ENCODE assay signal across 1 cellular context in the genomic region with DNA sequence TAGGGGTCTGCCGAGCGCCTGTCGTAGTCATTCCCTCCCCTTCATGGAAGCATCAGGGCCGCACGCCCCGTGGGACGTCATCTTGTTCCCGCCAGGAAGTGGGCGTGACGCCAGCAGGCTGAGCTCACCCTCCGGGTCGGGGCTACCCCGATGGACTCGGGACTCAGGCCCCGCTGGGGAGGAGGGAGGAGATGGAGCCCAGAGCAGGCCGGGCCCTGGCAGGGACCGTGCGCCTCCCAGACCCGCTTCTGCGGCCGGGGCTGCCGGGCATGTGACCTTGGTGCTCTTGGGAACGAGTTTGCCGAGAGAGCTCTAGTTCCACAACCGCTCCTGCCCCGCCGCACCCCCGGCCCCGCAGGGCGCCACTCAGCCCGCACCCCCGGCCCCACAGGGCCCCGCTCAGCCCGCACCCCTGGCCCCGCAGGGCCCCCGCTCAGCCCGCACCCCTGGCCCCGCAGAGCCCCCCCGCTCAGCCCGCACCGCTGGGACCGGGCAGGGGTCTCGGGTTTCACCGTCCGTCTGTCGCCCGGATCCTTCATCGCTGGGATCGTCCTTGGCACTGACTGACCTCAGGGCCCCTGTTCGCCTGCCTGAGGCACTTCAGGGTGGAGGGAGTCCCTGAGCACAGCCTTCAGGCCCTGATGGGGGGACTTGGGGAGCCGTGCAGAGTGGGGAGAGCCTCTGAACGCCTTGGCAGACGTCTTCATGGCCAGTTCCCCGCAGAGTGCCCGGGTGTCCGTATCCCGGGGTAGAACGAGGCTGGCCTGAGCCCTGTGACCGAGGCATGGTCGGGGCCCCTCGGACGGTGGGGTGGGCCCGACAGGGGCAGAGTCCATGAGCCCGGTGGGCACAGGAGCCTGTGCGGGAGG.
TF ChIP-seq lines count a peak whose summit lies in the region.

No MANE protein-coding gene starts in this region.

TF ChIP-seq in HEK293, 187 proteins besides CTCF, POLR2A, EP300 and RAD21 (continued from another document):
- no peak for TF ChIP-seq KLF1 (tag by site-specific recombination; IDR thresholded peaks at IDR 0.05)
- TF ChIP-seq ZNF621 (tag by site-specific recombination; IDR thresholded peaks at IDR 0.05): no peak
- TF ChIP-seq ZNF391 (tag by site-specific recombination; IDR thresholded peaks at IDR 0.05; ENCODE audit: borderline replicate concordance, low read depth): no peak
- peak; percentile 33; the same call in 1 of the 2 replicates for TF ChIP-seq ZIC2 (tag by site-specific recombination; IDR thresholded peaks at IDR 0.05)
- TF ChIP-seq ZNF624 (tag by site-specific recombination; IDR thresholded peaks at IDR 0.05): no peak
- TF ChIP-seq ZNF701 (tag by site-specific recombination; IDR thresholded peaks at IDR 0.05): no peak
- no peak for TF ChIP-seq ZNF555 (tag by site-specific recombination; conservative IDR thresholded peaks at IDR 0.05)
- TF ChIP-seq ZNF292 (tag by site-specific recombination; IDR thresholded peaks at IDR 0.05; ENCODE audit: borderline replicate concordance, low read depth): no peak
- no peak for TF ChIP-seq ZNF776 (tag by site-specific recombination; IDR thresholded peaks at IDR 0.05; ENCODE audit: borderline replicate concordance)
- TF ChIP-seq ZNF19 (tag by site-specific recombination; IDR thresholded peaks at IDR 0.05; ENCODE audit: low read depth): no peak
- TF ChIP-seq GLIS1 (tag by site-specific recombination; IDR thresholded peaks at IDR 0.05): no peak
- no peak for TF ChIP-seq ZNF426 (tag by site-specific recombination; IDR thresholded peaks at IDR 0.05)
- 0 out of 2 replicates have a peak, but pooled peaks have one; percentile 13 for TF ChIP-seq EGR2 (tag by site-specific recombination; IDR thresholded peaks at IDR 0.05; ENCODE audit: low read depth)
- TF ChIP-seq, protein P1, sequence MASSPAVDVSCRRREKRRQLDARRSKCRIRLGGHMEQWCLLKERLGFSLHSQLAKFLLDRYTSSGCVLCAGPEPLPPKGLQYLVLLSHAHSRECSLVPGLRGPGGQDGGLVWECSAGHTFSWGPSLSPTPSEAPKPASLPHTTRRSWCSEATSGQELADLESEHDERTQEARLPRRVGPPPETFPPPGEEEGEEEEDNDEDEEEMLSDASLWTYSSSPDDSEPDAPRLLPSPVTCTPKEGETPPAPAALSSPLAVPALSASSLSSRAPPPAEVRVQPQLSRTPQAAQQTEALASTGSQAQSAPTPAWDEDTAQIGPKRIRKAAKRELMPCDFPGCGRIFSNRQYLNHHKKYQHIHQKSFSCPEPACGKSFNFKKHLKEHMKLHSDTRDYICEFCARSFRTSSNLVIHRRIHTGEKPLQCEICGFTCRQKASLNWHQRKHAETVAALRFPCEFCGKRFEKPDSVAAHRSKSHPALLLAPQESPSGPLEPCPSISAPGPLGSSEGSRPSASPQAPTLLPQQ (tag by site-specific recombination; IDR thresholded peaks at IDR 0.05): no peak
- TF ChIP-seq, protein P2, sequence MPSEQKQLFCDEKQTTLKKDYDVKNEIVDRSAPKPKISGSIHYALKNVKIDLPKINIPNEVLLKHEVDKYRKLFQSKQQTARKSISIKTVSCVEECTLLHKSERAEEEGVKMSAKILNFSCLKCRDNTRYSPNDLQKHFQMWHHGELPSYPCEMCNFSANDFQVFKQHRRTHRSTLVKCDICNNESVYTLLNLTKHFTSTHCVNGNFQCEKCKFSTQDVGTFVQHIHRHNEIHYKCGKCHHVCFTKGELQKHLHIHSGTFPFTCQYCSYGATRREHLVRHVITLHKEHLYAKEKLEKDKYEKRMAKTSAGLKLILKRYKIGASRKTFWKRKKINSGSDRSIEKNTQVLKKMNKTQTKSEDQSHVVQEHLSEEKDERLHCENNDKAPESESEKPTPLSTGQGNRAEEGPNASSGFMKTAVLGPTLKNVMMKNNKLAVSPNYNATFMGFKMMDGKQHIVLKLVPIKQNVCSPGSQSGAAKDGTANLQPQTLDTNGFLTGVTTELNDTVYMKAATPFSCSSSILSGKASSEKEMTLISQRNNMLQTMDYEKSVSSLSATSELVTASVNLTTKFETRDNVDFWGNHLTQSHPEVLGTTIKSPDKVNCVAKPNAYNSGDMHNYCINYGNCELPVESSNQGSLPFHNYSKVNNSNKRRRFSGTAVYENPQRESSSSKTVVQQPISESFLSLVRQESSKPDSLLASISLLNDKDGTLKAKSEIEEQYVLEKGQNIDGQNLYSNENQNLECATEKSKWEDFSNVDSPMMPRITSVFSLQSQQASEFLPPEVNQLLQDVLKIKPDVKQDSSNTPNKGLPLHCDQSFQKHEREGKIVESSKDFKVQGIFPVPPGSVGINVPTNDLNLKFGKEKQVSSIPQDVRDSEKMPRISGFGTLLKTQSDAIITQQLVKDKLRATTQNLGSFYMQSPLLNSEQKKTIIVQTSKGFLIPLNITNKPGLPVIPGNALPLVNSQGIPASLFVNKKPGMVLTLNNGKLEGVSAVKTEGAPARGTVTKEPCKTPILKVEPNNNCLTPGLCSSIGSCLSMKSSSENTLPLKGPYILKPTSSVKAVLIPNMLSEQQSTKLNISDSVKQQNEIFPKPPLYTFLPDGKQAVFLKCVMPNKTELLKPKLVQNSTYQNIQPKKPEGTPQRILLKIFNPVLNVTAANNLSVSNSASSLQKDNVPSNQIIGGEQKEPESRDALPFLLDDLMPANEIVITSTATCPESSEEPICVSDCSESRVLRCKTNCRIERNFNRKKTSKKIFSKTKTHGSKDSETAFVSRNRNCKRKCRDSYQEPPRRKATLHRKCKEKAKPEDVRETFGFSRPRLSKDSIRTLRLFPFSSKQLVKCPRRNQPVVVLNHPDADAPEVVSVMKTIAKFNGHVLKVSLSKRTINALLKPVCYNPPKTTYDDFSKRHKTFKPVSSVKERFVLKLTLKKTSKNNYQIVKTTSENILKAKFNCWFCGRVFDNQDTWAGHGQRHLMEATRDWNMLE (tag by site-specific recombination; conservative IDR thresholded peaks at IDR 0.05; ENCODE audit: low read depth): no peak
TF ChIP-seq in HEK293: peak in this region for 4.
